In genomic region chr1:92503926-92504750, GRCh38 we compare ENCODE assay signal across 1 cellular context.
TF ChIP-seq lines count a peak whose summit lies in the region.

No MANE protein-coding gene starts in this region.

TF ChIP-seq in HepG2, 621 proteins besides CTCF, POLR2A, EP300 and RAD21 (continued from another document):
- TF ChIP-seq ZC3H4 (CRISPR knock-in tag; IDR thresholded peaks at IDR 0.05; ENCODE audit: borderline replicate concordance) (no peak), GTF2F1 (IDR thresholded peaks at IDR 0.05; ENCODE audit: low read length) (no peak), ZNF549 (CRISPR knock-in tag; IDR thresholded peaks at IDR 0.05) (no peak), PATZ1 (CRISPR knock-in tag; IDR thresholded peaks at IDR 0.05) (0 out of 2 replicates have a peak, but pooled peaks have one; percentile 44), ZBTB10 (CRISPR knock-in tag; IDR thresholded peaks at IDR 0.05; ENCODE audit: borderline replicate concordance) (no peak), ZNF503 (CRISPR knock-in tag; IDR thresholded peaks at IDR 0.05) (0 out of 2 replicates have a peak, but pooled peaks have one; percentile 3), ZNF678 (CRISPR knock-in tag; IDR thresholded peaks at IDR 0.05) (no peak), MBNL3 (CRISPR knock-in tag; conservative IDR thresholded peaks at IDR 0.05) (no peak), MNT (IDR thresholded peaks at IDR 0.05) (no peak), BRD4 (CRISPR knock-in tag; IDR thresholded peaks at IDR 0.05) (0 out of 2 replicates have a peak, but pooled peaks have one; percentile 29), NR0B2 (CRISPR knock-in tag; IDR thresholded peaks at IDR 0.05) (no peak), JUND (CRISPR knock-in tag; IDR thresholded peaks at IDR 0.05) (no peak), HOXA3 (CRISPR knock-in tag; IDR thresholded peaks at IDR 0.05) (no peak), HHEX (CRISPR knock-in tag; IDR thresholded peaks at IDR 0.05) (no peak), MEIS2 (CRISPR knock-in tag; IDR thresholded peaks at IDR 0.05) (no peak), ZMYM4 (CRISPR knock-in tag; IDR thresholded peaks at IDR 0.05) (no peak), YY1 (IDR thresholded peaks at IDR 0.05; ENCODE audit: insufficient read depth, insufficient replicate concordance, low read depth, low read length) (peak; percentile 70), ZNF879 (CRISPR knock-in tag; IDR thresholded peaks at IDR 0.05) (no peak), ZNF687 (CRISPR knock-in tag; IDR thresholded peaks at IDR 0.05) (peak; percentile 41; the same call in 1 of the 2 replicates), ZNF747 (CRISPR knock-in tag; IDR thresholded peaks at IDR 0.05; ENCODE audit: borderline replicate concordance) (no peak), ZBTB39 (CRISPR knock-in tag; IDR thresholded peaks at IDR 0.05) (no peak), ZNF567 (CRISPR knock-in tag; IDR thresholded peaks at IDR 0.05; ENCODE audit: borderline replicate concordance) (no peak), ZNF740 (CRISPR knock-in tag; IDR thresholded peaks at IDR 0.05) (peak; percentile 74), PBX2 (CRISPR knock-in tag; IDR thresholded peaks at IDR 0.05) (no peak), ZNF609 (CRISPR knock-in tag; IDR thresholded peaks at IDR 0.05; ENCODE audit: borderline replicate concordance) (0 out of 2 replicates have a peak, but pooled peaks have one; percentile 11), ZNF383 (CRISPR knock-in tag; IDR thresholded peaks at IDR 0.05; ENCODE audit: borderline replicate concordance) (no peak), RBAK (CRISPR knock-in tag; IDR thresholded peaks at IDR 0.05) (no peak), ZNF746 (CRISPR knock-in tag; IDR thresholded peaks at IDR 0.05) (no peak), XBP1 (CRISPR knock-in tag; IDR thresholded peaks at IDR 0.05) (no peak)
